In the genomic region with DNA sequence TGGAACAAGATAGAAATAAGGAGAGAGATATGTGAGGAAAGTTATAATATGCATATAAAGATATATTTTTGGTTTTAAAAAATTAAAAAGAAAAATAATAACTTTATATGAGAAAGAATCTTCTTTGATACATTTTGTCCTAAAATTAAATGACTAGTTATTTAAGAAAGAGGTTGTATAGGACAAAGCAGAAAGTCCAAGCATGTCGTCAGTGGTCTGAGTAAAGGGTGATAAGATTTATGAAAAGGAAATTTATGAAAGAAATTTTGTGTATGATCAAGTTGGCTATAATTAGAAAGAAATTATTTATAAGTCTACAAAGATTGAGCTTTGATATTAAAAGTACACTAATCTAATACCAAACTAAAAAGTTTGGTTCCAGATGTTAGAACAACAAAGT, we compare ENCODE assay signal across 17 cellular contexts. TPM values are rescaled to one million over a fixed set of nuclear protein-coding genes. Genes with fewer than 3 reads are reported as not detected.
A peak's percentile ranks its signal among the peaks of the same experiment; 100 is the strongest.
DNase-seq lines count a peak whose midpoint lies in the region; ATAC-seq and TF ChIP-seq lines count a peak whose summit lies in the region.
"Had no signal": no experiment of that assay in that cellular context is flagged by ENCODE, and none has a peak within 500 bp of the region (broad histone marks: within the 10 kb centered on the region; RNA-seq: fewer than 3 reads in every experiment).

No MANE protein-coding gene starts in this region.

- TF ChIP-seq CTCF in MCF 10A (IDR thresholded peaks at IDR 0.05; ENCODE audit: unreplicated experiment) = no peak
- TF ChIP-seq CTCF in mammary epithelial cell (conservative IDR thresholded peaks at IDR 0.05 in 1 of 2, IDR thresholded peaks at IDR 0.05 in 1 of 2; ENCODE audit: extremely low read depth in 1 of 2, insufficient read depth in 1 of 2, low read depth in 1 of 2, low read length in 2 of 2) = no peak
- no peak for TF ChIP-seq CTCF in HEK293 (tag by site-specific recombination; IDR thresholded peaks at IDR 0.05)
- TF ChIP-seq CTCF in body of pancreas (IDR thresholded peaks at IDR 0.05) = no peak

- H3K4me2 ChIP-seq in mammary epithelial cell (ENCODE audit: insufficient read depth, low read depth, low read length) = no peak overlapping the region
- H3K4me2 ChIP-seq: KMS-11 had no signal

- intact Hi-C loops in MCF 10A (cut with micrococcal nuclease) = no loop called here
- intact Hi-C loops in mammary epithelial cell (cut with micrococcal nuclease) = no loop called here
- intact Hi-C loops in body of pancreas (cut with DNase I) = no loop called here

- H3K4me1 ChIP-seq in mammary epithelial cell (ENCODE audit: insufficient read depth, low read length) (no peaks in the 10 kb centered on the region), HEK293 (ENCODE audit: control insufficient read depth, insufficient read depth, low read length) (no peaks in the 10 kb centered on the region), body of pancreas (peaks cover 4% of the 10 kb centered on the region)
- H3K4me1 ChIP-seq: BE2C, HAP-1 had no signal

- H3K36me3 Mint-ChIP-seq in MCF 10A (ENCODE audit: insufficient read depth, unreplicated experiment) = no peaks in the 10 kb centered on the region
- H3K36me3 Mint-ChIP-seq: CD14-positive monocyte; CD8-positive, alpha-beta T cell had no signal

- H3K27me3 Mint-ChIP-seq in MCF 10A (ENCODE audit: insufficient read depth, unreplicated experiment) = no peaks in the 10 kb centered on the region

- ATAC-seq in GM18519 (IDR thresholded peaks at IDR 0.05; ENCODE audit: low FRiP score, unreplicated experiment) (no peak), body of pancreas (no peak), HG02840 (IDR thresholded peaks at IDR 0.05; ENCODE audit: low FRiP score, unreplicated experiment) (no peak)
- ATAC-seq: CD8-positive, alpha-beta T cell had no signal

- CTCF ChIA-PET in MCF 10A (lab: Yijun Ruan, JAX) (interaction anchor here (0.6 kb wide), 1 partner anchor 288 kb away, joined by 3 read pairs; no protein-coding TSS in a partner anchor), mammary epithelial cell (lab: Charles Lee; ENCODE audit: low non-redundant PET) (no interaction called here), HEK293 (lab: Yijun Ruan, JAX) (interaction anchor here (0.6 to 0.9 kb wide), 2 partner anchors 14 to 69 kb away, joined by 3 to 7 read pairs; no protein-coding TSS in a partner anchor)

- H3K27ac ChIP-seq in mammary epithelial cell (ENCODE audit: insufficient read depth, low read depth, low read length) (no peak overlapping the region), HEK293 (ENCODE audit: extremely low read depth, low read depth, low read length) (no peak overlapping the region), body of pancreas (no peak overlapping the region)
- H3K27ac ChIP-seq: HL-60, KMS-11 had no signal

- H3K27me3 ChIP-seq in mammary epithelial cell (ENCODE audit: insufficient read depth, low read length) = no peaks in the 10 kb centered on the region
- peaks cover 0 to 3% of the 10 kb centered on the region in 2 donors for H3K27me3 ChIP-seq in body of pancreas
- H3K27me3 ChIP-seq: BE2C had no signal

- no TSS peak for BruUV-seq in MCF 10A (replicated peaks; lab: Mats Ljungman, UMichigan)
- no TSS peak for BruUV-seq in mammary epithelial cell (replicated peaks; lab: Mats Ljungman, UMichigan)

- no peak overlapping the region for H3K4me3 Mint-ChIP-seq in MCF 10A (ENCODE audit: unreplicated experiment)
- H3K4me3 Mint-ChIP-seq: CD14-positive monocyte; CD8-positive, alpha-beta T cell; HFFc6 had no signal

- no peaks in the 10 kb centered on the region for H3K4me1 Mint-ChIP-seq in MCF 10A (ENCODE audit: insufficient read depth, unreplicated experiment)
- H3K4me1 Mint-ChIP-seq: CD14-positive monocyte had no signal

- no peaks in the 10 kb centered on the region for H3K79me2 ChIP-seq in mammary epithelial cell (ENCODE audit: insufficient read depth, low read length)

- H3K27ac Mint-ChIP-seq in MCF 10A (ENCODE audit: low read depth, unreplicated experiment) = no peak overlapping the region
- H3K27ac Mint-ChIP-seq: CD14-positive monocyte; CD8-positive, alpha-beta T cell; HFFc6 had no signal

- H3K9ac ChIP-seq in mammary epithelial cell (ENCODE audit: insufficient read depth, low read length) = no peak overlapping the region
- H3K9ac ChIP-seq: KMS-11 had no signal

- WGBS in mammary epithelial cell (ENCODE audit: low coverage, missing lambda C conversion rate) = 0% methylated on average over 1 of the region's 1 CpG
- 0 to 31% methylated on average over 1 of the region's 1 CpG for WGBS in body of pancreas, 2 donors

- DNase-seq in MCF 10A (ENCODE audit: unreplicated experiment) (peak; percentile 20), mammary epithelial cell (no peak), amniotic epithelial cell (ENCODE audit: low read depth) (peak; percentile 5), body of pancreas (no peak)
- DNase-seq: BE2C; CD8-positive, alpha-beta T cell; COR-L47; DMS79; HFFc6; IMR-90 had no signal

- POLR2A ChIA-PET in MCF 10A (lab: Yijun Ruan, JAX) (no interaction called here), HEK293 (lab: Yijun Ruan, JAX) (no interaction called here)

- no peak overlapping the region for H3K4me3 ChIP-seq in mammary epithelial cell (replicated peaks in 1 of 3; ENCODE audit: insufficient read depth in 1 of 3, low read depth in 2 of 3, low read length in 3 of 3)
- no peak overlapping the region for H3K4me3 ChIP-seq in HEK293 (ENCODE audit: low read depth, low read length)
- H3K4me3 ChIP-seq in body of pancreas = no peak overlapping the region
- H3K4me3 ChIP-seq: HAP-1 had no signal

- H3K9me3 ChIP-seq in mammary epithelial cell (replicated peaks; ENCODE audit: insufficient read depth, low read length) (peaks cover 6% of the 10 kb centered on the region), HEK293 (ENCODE audit: control insufficient read depth, insufficient read depth, low read depth, low read length) (no peaks in the 10 kb centered on the region), body of pancreas (no peaks in the 10 kb centered on the region)
- H3K9me3 ChIP-seq: BE2C had no signal

- in situ Hi-C loops in mammary epithelial cell (cut with MboI; ENCODE audit: low sequenced_read_pairs in 2 of 2) = no loop called here

- peaks cover 24% of the 10 kb centered on the region for H3K9me3 Mint-ChIP-seq in MCF 10A (ENCODE audit: unreplicated experiment)

- no peaks in the 10 kb centered on the region for H4K20me1 ChIP-seq in mammary epithelial cell (ENCODE audit: insufficient read depth, low read length)

- no peak for TF ChIP-seq POLR2A in body of pancreas (IDR thresholded peaks at IDR 0.05)

- dilution Hi-C loops in mammary epithelial cell (cut with HindIII; ENCODE audit: low sequenced_read_pairs) = no loop called here

- H3K36me3 ChIP-seq in mammary epithelial cell (ENCODE audit: insufficient read depth, low read length) (no peaks in the 10 kb centered on the region), HEK293 (ENCODE audit: control insufficient read depth in 2 of 2, insufficient read depth in 1 of 2, low read length in 2 of 2) (no peaks in the 10 kb centered on the region), body of pancreas (replicated peaks in 1 of 2; ENCODE audit: insufficient read depth in 1 of 2, low read depth in 2 of 2) (no peaks in the 10 kb centered on the region)
- H3K36me3 ChIP-seq: BE2C, HAP-1 had no signal

- no peak overlapping the region for H2AFZ ChIP-seq in mammary epithelial cell (ENCODE audit: low read depth, low read length)

TF ChIP-seq in HEK293, 187 proteins besides CTCF, POLR2A, EP300 and RAD21:
- TF ChIP-seq ZNF24 (tag by site-specific recombination; IDR thresholded peaks at IDR 0.05) (no peak), ZNF514 (tag by site-specific recombination; IDR thresholded peaks at IDR 0.05) (no peak), ZNF792 (tag by site-specific recombination; IDR thresholded peaks at IDR 0.05) (no peak), SETDB1 (IDR thresholded peaks at IDR 0.05; ENCODE audit: insufficient read length, low read length) (peak; percentile 51)

RNA-seq across cellular contexts. Expression of a gene that starts 32.0 kb away (rescaled TPM):
- total RNA-seq in MCF 10A (2022) (18.3 and 19.7 TPM in 2 replicates), mammary epithelial cell (10 to 100 TPM; 19.5 to 20.8 TPM), body of pancreas (1 to 10 TPM; 6.2 to 6.9 TPM)
- 5.2 TPM for polyA plus RNA-seq in mammary epithelial cell
- polyA minus RNA-seq in mammary epithelial cell = 23.3 TPM

RNA-seq across cellular contexts. Expression of a gene that starts 32.5 kb away (rescaled TPM):
- total RNA-seq in MCF 10A (2022) (28.5 and 28.8 TPM in 2 replicates), mammary epithelial cell (10 to 100 TPM; 22.7 to 27.0 TPM), body of pancreas (10 to 100 TPM in 1 of 2 donors, 1 to 10 TPM in 1; 8.6 to 15.6 TPM)
- polyA plus RNA-seq in mammary epithelial cell = 17.3 TPM
- polyA minus RNA-seq in mammary epithelial cell = 27.1 TPM

Comparison
In these comparisons a context has a peak if more than half of its experiments do, and no peak if none do; other contexts are left out.
1. DNase-seq: peak in MCF 10A (single experiment) and amniotic epithelial cell (single experiment); none in mammary epithelial cell (single experiment) and body of pancreas (0 of 4).